ENCODE assay signal across 23 cellular contexts in the genomic region with DNA sequence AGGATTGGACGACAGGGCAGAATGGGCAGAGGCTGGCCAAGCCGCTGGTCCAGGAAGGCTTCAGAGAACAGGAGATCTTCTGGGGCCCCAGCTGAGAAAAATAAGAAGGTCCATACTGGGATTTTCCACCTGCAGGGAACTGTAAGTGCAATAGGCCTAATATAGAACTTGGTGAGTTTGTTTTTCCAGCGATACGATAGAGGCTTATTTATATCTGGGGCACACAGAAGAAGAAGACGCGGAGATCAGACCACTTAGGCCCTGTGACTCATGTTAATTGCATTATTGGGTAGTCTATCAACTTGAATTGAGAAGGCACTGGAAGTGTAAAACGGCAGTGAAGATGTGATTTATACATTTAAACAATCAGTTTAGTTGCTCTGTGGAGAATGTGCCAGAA. TPM values are rescaled to one million over a fixed set of nuclear protein-coding genes. Genes with fewer than 3 reads are reported as not detected.
"Had no signal": no experiment of that assay in that cellular context is flagged by ENCODE, and none has a peak within 500 bp of the region (broad histone marks: within the 10 kb centered on the region; RNA-seq: fewer than 3 reads in every experiment).

No MANE protein-coding gene starts in this region.

- H3K9ac ChIP-seq: KMS-11 had no signal

- H3K27ac ChIP-seq: HL-60, KMS-11, SJSA1, SK-N-MC had no signal

- FAIRE-seq: K562, RCC 7860 had no signal

- H3K9me3 ChIP-seq: SJSA1 had no signal

- H3K36me3 ChIP-seq: SJSA1 had no signal

- H3K4me2 ChIP-seq: KMS-11 had no signal

- H3K4me3 Mint-ChIP-seq: IgD-negative memory B cell had no signal

- H3K9me3 Mint-ChIP-seq: IgD-negative memory B cell had no signal

- H3K27me3 ChIP-seq: SJSA1 had no signal

- H3K4me3 ChIP-seq: K562, SJSA1, SK-N-MC had no signal

- H3K4me1 ChIP-seq: SJSA1 had no signal

- DNase-seq: Kasumi-1, MM.1S, NCI-H1092 treated with DMSO at 0.1 percent for 48 hours, NCI-H1436, NCI-H187, NCI-H2029, NCI-H2081 treated with DMSO at 0.1 percent for 48 hours, NCI-H226, NCI-H446, NCI-H510A, NCI-H524 treated with DMSO at 0.1 percent for 48 hours, NCI-H774, Right ventricle myocardium superior, RPMI8226, SIG-M5 had no signal

- H3K36me3 Mint-ChIP-seq: IgD-negative memory B cell had no signal

RNA-seq across cellular contexts. Expression of a gene that starts 9.8 kb away (rescaled TPM):
- total RNA-seq: K562, M059J, Right ventricle myocardium superior, SJSA1 had no signal
- polyA plus RNA-seq: IgD-negative memory B cell, K562 had no signal

RNA-seq across cellular contexts. Expression of a gene that starts 34.0 kb away (rescaled TPM):
- total RNA-seq: K562, M059J, Right ventricle myocardium superior, SJSA1 had no signal
- polyA plus RNA-seq: IgD-negative memory B cell had no signal
